Comparison of ENCODE assay signal across 12 cellular contexts in the genomic region with DNA sequence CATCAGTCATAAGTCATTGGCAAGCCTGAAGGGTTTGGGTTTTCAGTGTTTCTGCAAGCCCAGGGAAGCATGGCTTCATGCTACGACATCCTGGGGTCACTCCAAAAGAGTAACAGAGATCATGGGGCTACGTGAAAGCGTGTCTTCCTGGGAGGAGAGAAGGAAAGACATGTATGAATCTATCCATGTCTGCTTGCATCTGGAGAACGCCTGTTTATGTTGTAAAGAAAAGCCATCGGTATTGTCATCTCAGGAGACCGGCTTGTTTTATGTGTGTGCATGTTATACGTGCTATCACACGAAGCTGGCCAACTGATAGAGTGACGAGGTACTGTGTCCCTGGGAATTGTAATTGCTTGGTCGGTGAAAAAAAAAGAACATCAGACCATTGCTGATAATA. TPM values are rescaled to one million over a fixed set of nuclear protein-coding genes. Genes with fewer than 3 reads are reported as not detected.
DNase-seq lines count a peak whose midpoint lies in the region; FAIRE-seq and TF ChIP-seq lines count a peak whose summit lies in the region.
"Had no signal": no experiment of that assay in that cellular context is flagged by ENCODE, and none has a peak within 500 bp of the region (broad histone marks: within the 10 kb centered on the region; RNA-seq: fewer than 3 reads in every experiment).

No MANE protein-coding gene starts in this region.

- 20% methylated on average over 10 of the region's 10 CpGs for WGBS in HUES64
- WGBS in sigmoid colon, 2 donors, result 27 to 34% methylated on average over 10 of the region's 10 CpGs

- H3K4me2 ChIP-seq in astrocyte (ENCODE audit: low read length) (peak overlapping the region; percentile 98), OCI-LY7 (ENCODE audit: low read length) (no peak overlapping the region)

- H4K20me1 ChIP-seq in astrocyte (ENCODE audit: insufficient read depth, low read length) (peaks cover 3% of the 10 kb centered on the region), OCI-LY7 (ENCODE audit: insufficient read depth, low read length) (no peaks in the 10 kb centered on the region)

- no TSS peak for BruUV-seq in OCI-LY7 (replicated peaks; lab: Mats Ljungman, UMichigan)

- peak overlapping the region; percentile 88 for H3K4me3 Mint-ChIP-seq in astrocyte (ENCODE audit: unreplicated experiment)
- H3K4me3 Mint-ChIP-seq: activated T-cell treated with anti-CD3 and anti-CD28 coated beads, Interleukin-2, amount 50 U/mL, for 4 hours; natural killer cell treated with Interleukin-12 subunit alpha and Interleukin-12 subunit beta and Interleukin-15 and Interleukin-18, amount 100 ng/mL, for 72 hours had no signal

- CTCF ChIA-PET in OCI-LY7 (lab: Charles Lee; ENCODE audit: unreplicated experiment), result no interaction called here

- peaks cover 7% of the 10 kb centered on the region for H3K27me3 Mint-ChIP-seq in astrocyte (ENCODE audit: low read depth, unreplicated experiment)

- no peak for FAIRE-seq in astrocyte (lab: Jason Lieb, UNC)
- FAIRE-seq: GM12892 had no signal

- peak overlapping the region; percentile 73 for H3K27ac Mint-ChIP-seq in astrocyte (ENCODE audit: unreplicated experiment)
- H3K27ac Mint-ChIP-seq: natural killer cell treated with Interleukin-12 subunit alpha and Interleukin-12 subunit beta and Interleukin-15 and Interleukin-18, amount 100 ng/mL, for 72 hours had no signal

- H3K36me3 Mint-ChIP-seq in astrocyte (ENCODE audit: low read depth, unreplicated experiment), result no peaks in the 10 kb centered on the region

- POLR2A ChIA-PET in OCI-LY7 (lab: Charles Lee), result no interaction called here

- H3K27ac ChIP-seq in HUES64 (ENCODE audit: low read depth, low read length), result no peak overlapping the region
- peak overlapping the region; percentile 15 for H3K27ac ChIP-seq in astrocyte (ENCODE audit: low read depth, low read length)
- no peak overlapping the region for H3K27ac ChIP-seq in iPS-18a (ENCODE audit: low read length)
- H3K27ac ChIP-seq in sigmoid colon, result no peak overlapping the region
- no peak overlapping the region for H3K27ac ChIP-seq in OCI-LY7 (ENCODE audit: low read depth, low read length, poor library complexity, severe bottlenecking)
- H3K27ac ChIP-seq: HL-60 had no signal

- no peaks in the 10 kb centered on the region for H3K9me2 ChIP-seq in OCI-LY7 (ENCODE audit: insufficient read depth, low read length)

- no peak overlapping the region for H3K9ac ChIP-seq in HUES64 (ENCODE audit: low read depth, low read length)
- H3K9ac ChIP-seq in astrocyte (ENCODE audit: low read length), result peak overlapping the region; percentile 90
- no peak overlapping the region for H3K9ac ChIP-seq in iPS-18a (ENCODE audit: low read length)

- H2AFZ ChIP-seq in astrocyte (ENCODE audit: low read depth, low read length) (peak overlapping the region; percentile 50), OCI-LY7 (ENCODE audit: low read length) (no peak overlapping the region)

- TF ChIP-seq CTCF in astrocyte (IDR thresholded peaks at IDR 0.05; ENCODE audit: insufficient read depth, low read depth, low read length) (no peak), sigmoid colon (IDR thresholded peaks at IDR 0.05) (no peak), OCI-LY7 (conservative IDR thresholded peaks at IDR 0.05; ENCODE audit: low read length) (no peak)

- H3K4me3 ChIP-seq in HUES64 (ENCODE audit: low read length), result peak overlapping the region; percentile 72
- peak overlapping the region; percentile 97 for H3K4me3 ChIP-seq in astrocyte (ENCODE audit: insufficient read depth, low read depth, low read length)
- H3K4me3 ChIP-seq in iPS-18a (ENCODE audit: low read length), result peak overlapping the region; percentile 81
- peak overlapping the region in 3 of 4 donors; percentile 38 to 54 (median 53) for H3K4me3 ChIP-seq in sigmoid colon
- no peak overlapping the region for H3K4me3 ChIP-seq in OCI-LY7 (ENCODE audit: low read depth, low read length, poor library complexity, severe bottlenecking)

- intact Hi-C loops in sigmoid colon (cut with DNase I), result no loop called here
- intact Hi-C loops in OCI-LY7 (cut with micrococcal nuclease; ENCODE audit: unreplicated experiment), result no loop called here
- intact Hi-C loops in posterior cingulate gyrus (cut with DNase I), result loop anchor here (10.0 kb wide), 1 partner anchor 388 kb away; no protein-coding TSS in a partner anchor

- H3K9me3 ChIP-seq in HUES64 (ENCODE audit: insufficient read depth, low read depth, low read length) (no peaks in the 10 kb centered on the region), astrocyte (ENCODE audit: insufficient read depth, low read depth, low read length) (no peaks in the 10 kb centered on the region), iPS-18a (ENCODE audit: control insufficient read depth, low read depth, low read length) (no peaks in the 10 kb centered on the region), sigmoid colon (no peaks in the 10 kb centered on the region), OCI-LY7 (ENCODE audit: low read length) (no peaks in the 10 kb centered on the region)

- H3K27me3 ChIP-seq in HUES64 (ENCODE audit: insufficient read depth, low read length) (peaks cover 49% of the 10 kb centered on the region), astrocyte (ENCODE audit: insufficient read depth, low read length) (no peaks in the 10 kb centered on the region), iPS-18a (ENCODE audit: control insufficient read depth, insufficient read depth, low read length) (peaks cover 47% of the 10 kb centered on the region), sigmoid colon (peaks cover 0 to 53% (median 13%) of the 10 kb centered on the region in 3 donors)

- H3K4me1 ChIP-seq in HUES64 (ENCODE audit: insufficient read depth, low read length), result peaks cover 27% of the 10 kb centered on the region
- H3K4me1 ChIP-seq in astrocyte (ENCODE audit: insufficient read depth, low read length), result peaks cover 24% of the 10 kb centered on the region
- peaks cover 11% of the 10 kb centered on the region for H3K4me1 ChIP-seq in iPS-18a (ENCODE audit: control insufficient read depth, low read depth, low read length)
- peaks cover 0 to 21% (median 16%) of the 10 kb centered on the region in 4 donors for H3K4me1 ChIP-seq in sigmoid colon
- H3K4me1 ChIP-seq in OCI-LY7 (ENCODE audit: insufficient read depth, low read length, poor library complexity, severe bottlenecking), result no peaks in the 10 kb centered on the region

- no peak for TF ChIP-seq POLR2A in sigmoid colon (IDR thresholded peaks at IDR 0.05)

- TF ChIP-seq EP300 in sigmoid colon (IDR thresholded peaks at IDR 0.05), result no peak

- no peaks in the 10 kb centered on the region for H3K9me3 Mint-ChIP-seq in astrocyte (ENCODE audit: unreplicated experiment)
- H3K9me3 Mint-ChIP-seq: activated T-cell treated with anti-CD3 and anti-CD28 coated beads, Interleukin-2, amount 50 U/mL, for 4 hours had no signal

- H3K79me2 ChIP-seq in astrocyte (ENCODE audit: insufficient read depth, low read length) (peaks cover 42% of the 10 kb centered on the region), OCI-LY7 (ENCODE audit: insufficient read depth, low read depth, low read length) (no peaks in the 10 kb centered on the region)

- DNase-seq in astrocyte (ENCODE audit: low read depth) (no peak), sigmoid colon (no peak), OCI-LY7 (ENCODE audit: low spot score) (no peak), posterior cingulate gyrus (no peak), NCI-H1694 (lab: John Stamatoyannopoulos, UW) (no peak), globus pallidus (ENCODE audit: low spot score) (no peak)
- DNase-seq: activated T-cell treated with anti-CD3 and anti-CD28 coated beads, Interleukin-2, amount 50 U/mL, for 4 hours had no signal

- peaks cover 24% of the 10 kb centered on the region for H3K4me1 Mint-ChIP-seq in astrocyte (ENCODE audit: low read depth, unreplicated experiment)

- no peaks in the 10 kb centered on the region; the same call in 1 of the 2 replicates for H3K36me3 ChIP-seq in HUES64 (ENCODE audit: insufficient read depth, low read length)
- no peaks in the 10 kb centered on the region for H3K36me3 ChIP-seq in astrocyte (ENCODE audit: insufficient read depth, low read length)
- no peaks in the 10 kb centered on the region for H3K36me3 ChIP-seq in iPS-18a (ENCODE audit: control insufficient read depth, low read depth, low read length)
- H3K36me3 ChIP-seq in sigmoid colon, result no peaks in the 10 kb centered on the region
- no peaks in the 10 kb centered on the region for H3K36me3 ChIP-seq in OCI-LY7 (ENCODE audit: insufficient read depth, low read length)

RNA-seq across cellular contexts. Expression of gene CDH6, which starts 0.5 kb away (rescaled TPM):
- polyA plus RNA-seq in HUES64 (2013, experiment 1 of 2), result 22.9 TPM
- 37.2 TPM for polyA plus RNA-seq in HUES64 (2013, experiment 2 of 2)
- 90.1 and 106 TPM in 2 replicates for total RNA-seq in astrocyte
- total RNA-seq in sigmoid colon, result 1 to 10 TPM; 1.6 to 6.9 (median 2.2) TPM
- under 1 TPM in 2 of 3 donors, not detected in 1; under 0.01 to 0.64 TPM for polyA plus RNA-seq in sigmoid colon
- total RNA-seq in OCI-LY7 (2014; rRNA removed; shearing (Covaris generic)), result not detected in 2 replicates
- total RNA-seq in OCI-LY7 (2022), result not detected in 2 replicates
- total RNA-seq: activated T-cell treated with anti-CD3 and anti-CD28 coated beads, Interleukin-2, amount 50 U/mL, for 4 hours; natural killer cell treated with Interleukin-12 subunit alpha and Interleukin-12 subunit beta and Interleukin-15 and Interleukin-18, amount 100 ng/mL, for 72 hours had no signal

Comparison
In these comparisons a context has a peak if more than half of its experiments do, and no peak if none do; other contexts are left out.
1. RNA of gene CDH6, which starts 0.5 kb away (total RNA-seq): 90.1 to 106 TPM in astrocyte; 1.6 to 6.9 TPM in sigmoid colon and not detected in OCI-LY7; every median in the first group is over 10 times any median in the second.